2 cellular contexts compared by ENCODE assay signal in genomic region chr22:44737414-44738346, GRCh38.
TF ChIP-seq lines count a peak whose summit lies in the region.

No MANE protein-coding gene starts in this region.

TF ChIP-seq in H1, 55 proteins besides CTCF, POLR2A, EP300 and RAD21:
- TF ChIP-seq FOSL1 (IDR thresholded peaks at IDR 0.05; ENCODE audit: insufficient read depth, low read depth, low read length) (no peak), TEAD4 (IDR thresholded peaks at IDR 0.05; ENCODE audit: low read depth, low read length) (no peak), MAX (IDR thresholded peaks at IDR 0.05) (0 out of 2 replicates have a peak, but pooled peaks have one; percentile 0), BCL11A (IDR thresholded peaks at IDR 0.05; ENCODE audit: low read depth in 2 of 2, low read length in 2 of 2) (no peak)

TF ChIP-seq in HepG2, 621 proteins besides CTCF, POLR2A, EP300 and RAD21 (continues in another document):
- no peak for TF ChIP-seq SATB2 (CRISPR knock-in tag; IDR thresholded peaks at IDR 0.05)
- TF ChIP-seq ZNF549 (CRISPR knock-in tag; IDR thresholded peaks at IDR 0.05) = no peak
- no peak for TF ChIP-seq FOXP1 (IDR thresholded peaks at IDR 0.05)
- TF ChIP-seq FOXP1 (CRISPR knock-in tag; IDR thresholded peaks at IDR 0.05) = no peak
- no peak for TF ChIP-seq REL (CRISPR knock-in tag; conservative IDR thresholded peaks at IDR 0.05)
- TF ChIP-seq POLR2G (IDR thresholded peaks at IDR 0.05; ENCODE audit: low read depth, low read length) = peak; percentile 62; the same call in 1 of the 2 replicates
- no peak for TF ChIP-seq MZF1 (CRISPR knock-in tag; IDR thresholded peaks at IDR 0.05; ENCODE audit: borderline replicate concordance)
- TF ChIP-seq DNMT1 (CRISPR knock-in tag; IDR thresholded peaks at IDR 0.05) = no peak
- no peak for TF ChIP-seq RBM39 (IDR thresholded peaks at IDR 0.05; ENCODE audit: low read depth, low read length, poor library complexity, severe bottlenecking)
- no peak for TF ChIP-seq ZNF136 (CRISPR knock-in tag; IDR thresholded peaks at IDR 0.05; ENCODE audit: low read depth)
- 0 out of 2 replicates have a peak, but pooled peaks have one; percentile 19 for TF ChIP-seq ZNF550 (CRISPR knock-in tag; IDR thresholded peaks at IDR 0.05; ENCODE audit: borderline replicate concordance)
- TF ChIP-seq ZNF546 (CRISPR knock-in tag; conservative IDR thresholded peaks at IDR 0.05) = no peak
- TF ChIP-seq ZNF44 (CRISPR knock-in tag; IDR thresholded peaks at IDR 0.05) = no peak
- TF ChIP-seq ERF (CRISPR knock-in tag; IDR thresholded peaks at IDR 0.05) = no peak
- no peak for TF ChIP-seq HMGXB4 (CRISPR knock-in tag; IDR thresholded peaks at IDR 0.05; ENCODE audit: borderline replicate concordance in 1 of 2, low read depth in 1 of 2)
- TF ChIP-seq NFIC (IDR thresholded peaks at IDR 0.05; ENCODE audit: low read length) = no peak
- TF ChIP-seq FOSL1 (CRISPR knock-in tag; IDR thresholded peaks at IDR 0.05; ENCODE audit: borderline replicate concordance) = no peak
- TF ChIP-seq YY1 (IDR thresholded peaks at IDR 0.05; ENCODE audit: insufficient read depth, insufficient replicate concordance, low read depth, low read length) = no peak
- TF ChIP-seq CEBPB (IDR thresholded peaks at IDR 0.05; ENCODE audit: borderline replicate concordance, low read depth, low read length) = no peak
- TF ChIP-seq MAFF (IDR thresholded peaks at IDR 0.05; ENCODE audit: low read depth, low read length) = peak; percentile 34; the same call in 1 of the 2 replicates
- TF ChIP-seq BHLHE40 (IDR thresholded peaks at IDR 0.05; ENCODE audit: low read length) = no peak
- TF ChIP-seq ZNF451 (CRISPR knock-in tag; IDR thresholded peaks at IDR 0.05) = no peak
- TF ChIP-seq AKAP8 (CRISPR knock-in tag; IDR thresholded peaks at IDR 0.05) = peak; percentile 98
- no peak for TF ChIP-seq ZNF460 (CRISPR knock-in tag; IDR thresholded peaks at IDR 0.05; ENCODE audit: borderline replicate concordance)
- TF ChIP-seq NCOA1 (CRISPR knock-in tag; IDR thresholded peaks at IDR 0.05) = no peak
- no peak for TF ChIP-seq PHF20 (CRISPR knock-in tag; IDR thresholded peaks at IDR 0.05)
- TF ChIP-seq ZBTB7B (CRISPR knock-in tag; IDR thresholded peaks at IDR 0.05) = no peak
- no peak for TF ChIP-seq ARID5B (CRISPR knock-in tag; IDR thresholded peaks at IDR 0.05)
- TF ChIP-seq HOMEZ (CRISPR knock-in tag; IDR thresholded peaks at IDR 0.05; ENCODE audit: low read depth) = no peak
- TF ChIP-seq U2AF1 (optimal IDR thresholded peaks at IDR 0.05; ENCODE audit: low read depth, low read length) = no peak
- no peak for TF ChIP-seq TIGD3 (CRISPR knock-in tag; IDR thresholded peaks at IDR 0.05; ENCODE audit: borderline replicate concordance)
- TF ChIP-seq ZNF570 (CRISPR knock-in tag; IDR thresholded peaks at IDR 0.05; ENCODE audit: borderline replicate concordance) = no peak
- TF ChIP-seq ZNF737 (CRISPR knock-in tag; IDR thresholded peaks at IDR 0.05; ENCODE audit: borderline replicate concordance) = no peak
- no peak for TF ChIP-seq DBP (CRISPR knock-in tag; IDR thresholded peaks at IDR 0.05; ENCODE audit: not compliant biosample characterization)
- TF ChIP-seq IRF1 (CRISPR knock-in tag; IDR thresholded peaks at IDR 0.05; ENCODE audit: low read depth) = no peak
- no peak for TF ChIP-seq ZNF503 (CRISPR knock-in tag; IDR thresholded peaks at IDR 0.05)
- TF ChIP-seq ZNF709 (CRISPR knock-in tag; IDR thresholded peaks at IDR 0.05) = no peak
- TF ChIP-seq HNF4G (IDR thresholded peaks at IDR 0.05; ENCODE audit: borderline replicate concordance, low read depth, low read length) = no peak
- no peak for TF ChIP-seq HNF4G (CRISPR knock-in tag; IDR thresholded peaks at IDR 0.05; ENCODE audit: borderline replicate concordance, low read depth)
- no peak for TF ChIP-seq PBX2 (CRISPR knock-in tag; IDR thresholded peaks at IDR 0.05)
- no peak for TF ChIP-seq GLI4 (CRISPR knock-in tag; IDR thresholded peaks at IDR 0.05; ENCODE audit: borderline replicate concordance)
- no peak for TF ChIP-seq ZNF354B (CRISPR knock-in tag; IDR thresholded peaks at IDR 0.05)
- TF ChIP-seq ZKSCAN1 (IDR thresholded peaks at IDR 0.05; ENCODE audit: low read length) = no peak
- TF ChIP-seq HOXA7 (CRISPR knock-in tag; IDR thresholded peaks at IDR 0.05) = no peak
- no peak for TF ChIP-seq RBAK (CRISPR knock-in tag; IDR thresholded peaks at IDR 0.05)
- TF ChIP-seq SCMH1 (CRISPR knock-in tag; IDR thresholded peaks at IDR 0.05; ENCODE audit: borderline replicate concordance) = no peak
- no peak for TF ChIP-seq GFI1 (CRISPR knock-in tag; IDR thresholded peaks at IDR 0.05; ENCODE audit: borderline replicate concordance)
- TF ChIP-seq AGO1 (IDR thresholded peaks at IDR 0.05; ENCODE audit: low read depth, low read length, poor library complexity, severe bottlenecking) = peak; percentile 97
- TF ChIP-seq EHMT2 (IDR thresholded peaks at IDR 0.05; ENCODE audit: borderline replicate concordance, low read depth, low read length) = no peak
- no peak for TF ChIP-seq BORCS8-MEF2B (CRISPR knock-in tag; IDR thresholded peaks at IDR 0.05)
- TF ChIP-seq MAFK (conservative IDR thresholded peaks at IDR 0.05 in 1 of 2, IDR thresholded peaks at IDR 0.05 in 1 of 2; ENCODE audit: low read length in 2 of 2) = peak; percentile 60 to 61
- TF ChIP-seq TERF1 (CRISPR knock-in tag; IDR thresholded peaks at IDR 0.05) = no peak
- TF ChIP-seq DDIT3 (CRISPR knock-in tag; IDR thresholded peaks at IDR 0.05) = no peak
- no peak for TF ChIP-seq KDM5B (CRISPR knock-in tag; IDR thresholded peaks at IDR 0.05; ENCODE audit: borderline replicate concordance)
